ENCODE assay signal across 8 cellular contexts in the genomic region with DNA sequence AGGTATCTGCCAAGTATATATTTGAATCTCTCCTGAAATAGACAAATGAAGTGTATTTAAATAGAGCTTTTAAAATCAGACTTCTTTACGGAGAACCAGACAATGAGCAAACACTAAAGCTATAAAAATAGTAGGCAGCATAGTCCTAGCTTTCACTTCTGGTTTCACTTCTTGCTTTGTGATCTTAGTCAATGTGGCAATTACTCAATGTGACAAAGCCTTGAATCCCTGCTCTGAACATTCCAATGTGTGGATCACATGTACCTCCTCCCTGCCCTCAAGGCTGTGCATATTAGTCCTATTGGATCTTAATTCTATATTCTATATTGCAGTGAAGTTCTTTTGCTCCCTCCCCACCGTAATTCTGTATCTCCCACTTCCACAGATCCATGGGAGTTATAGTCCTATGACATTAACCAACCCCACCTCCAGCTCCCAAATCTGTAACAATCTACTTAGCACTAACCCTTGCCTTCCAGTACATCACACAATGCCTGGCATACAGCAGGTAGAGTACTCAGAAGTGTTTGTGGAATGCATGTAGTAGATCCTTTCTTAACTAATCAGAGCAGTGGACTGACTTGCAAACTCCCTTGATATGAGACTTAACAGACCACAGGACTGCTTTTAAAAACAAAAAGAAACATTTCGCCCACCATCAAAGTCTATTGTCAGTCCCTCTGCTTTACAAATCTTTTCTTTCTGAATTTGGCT. TPM values are rescaled to one million over a fixed set of nuclear protein-coding genes. Genes with fewer than 3 reads are reported as not detected.
DNase-seq lines count a peak whose midpoint lies in the region; ATAC-seq lines count a peak whose summit lies in the region.

No MANE protein-coding gene starts in this region.

- ATAC-seq in HG02571 (IDR thresholded peaks at IDR 0.05; ENCODE audit: unreplicated experiment): peak; percentile 84

- peak; percentile 21 for DNase-seq in DMS153 (lab: John Stamatoyannopoulos, UW)
- no peak for DNase-seq in DMS153 treated with DMSO at 0.1 percent for 48 hours (lab: John Stamatoyannopoulos, UW; ENCODE audit: unreplicated experiment)
- peak; percentile 72 for DNase-seq in NAMALWA (ENCODE audit: low spot score)
- DNase-seq in cerebellar cortex (ENCODE audit: low spot score): peak; percentile 38
- DNase-seq in myocyte (ENCODE audit: low read depth): peak; percentile 50
- no peak for DNase-seq in NCI-H146 treated with DMSO at 0.1 percent for 48 hours (lab: John Stamatoyannopoulos, UW; ENCODE audit: unreplicated experiment)
- no peak for DNase-seq in activated CD4-positive, alpha-beta T cell treated with anti-CD3 and anti-CD28 coated beads for 1 hour

RNA-seq across cellular contexts. Expression of a gene that starts 24.3 kb away (rescaled TPM):
- total RNA-seq in myocyte: not detected in 2 replicates
- not detected for polyA plus RNA-seq in myocyte (2012)

Comparison
In these comparisons a context has a peak if more than half of its experiments do, and no peak if none do; other contexts are left out.
1. DNase-seq: peak in DMS153 (single experiment), NAMALWA (single experiment), cerebellar cortex (single experiment) and myocyte (single experiment); none in DMS153 treated with DMSO at 0.1 percent for 48 hours (single experiment), NCI-H146 treated with DMSO at 0.1 percent for 48 hours (single experiment) and activated CD4-positive, alpha-beta T cell treated with anti-CD3 and anti-CD28 coated beads for 1 hour (single experiment).